ENCODE assay signal across 8 cellular contexts in genomic region chr1:245310605-245311531, GRCh38.
A peak's percentile ranks its signal among the peaks of the same experiment; 100 is the strongest.
DNase-seq lines count a peak whose midpoint lies in the region; ATAC-seq lines count a peak whose summit lies in the region.

No MANE protein-coding gene starts in this region.

- peak; percentile 23 for DNase-seq in activated naive CD4-positive, alpha-beta T cell treated with anti-CD3 and anti-CD28 coated beads, Interleukin-2, amount 10 ng/mL, durations not matched to agents 7 days and 5 days
- DNase-seq in activated naive CD4-positive, alpha-beta T cell treated with Interleukin-2 at 50 U/mL for 16 hours = no peak
- DNase-seq in T-cell (peak in 4 of 34 experiments; percentile 1 to 18 (median 6)), immature natural killer cell (peak in 1 of 3 donors; percentile 3)

- no peaks in the 10 kb centered on the region for H3K36me3 Mint-ChIP-seq in activated naive CD4-positive, alpha-beta T cell treated with anti-CD3 and anti-CD28 coated beads, Interleukin-2, amount 10 ng/mL, durations not matched to agents 7 days and 5 days
- H3K36me3 Mint-ChIP-seq in T-cell (no peaks in the 10 kb centered on the region), immature natural killer cell (no peaks in the 10 kb centered on the region)

- peaks cover 11% of the 10 kb centered on the region for H3K4me1 Mint-ChIP-seq in activated naive CD4-positive, alpha-beta T cell treated with anti-CD3 and anti-CD28 coated beads, Interleukin-2, amount 10 ng/mL, durations not matched to agents 7 days and 5 days
- H3K4me1 Mint-ChIP-seq in T-cell (peaks cover 10 to 12% (median 11%) of the 10 kb centered on the region in 3 donors), immature natural killer cell (peaks cover 11% of the 10 kb centered on the region in 2 donors)

- POLR2A ChIA-PET in T-cell (lab: Charles Lee) = no interaction called here

- CTCF ChIA-PET in activated naive CD4-positive, alpha-beta T cell treated with anti-CD3 and anti-CD28 coated beads, Interleukin-2, amount 10 ng/mL, durations not matched to agents 7 days and 5 days (lab: Charles Lee) = no interaction called here
- CTCF ChIA-PET in T-cell (lab: Charles Lee) = no interaction called here

- no peak overlapping the region for H3K27ac Mint-ChIP-seq in activated naive CD4-positive, alpha-beta T cell treated with anti-CD3 and anti-CD28 coated beads, Interleukin-2, amount 10 ng/mL, durations not matched to agents 7 days and 5 days
- H3K27ac Mint-ChIP-seq in T-cell = no peak overlapping the region
- peak overlapping the region in 5 of 6 donors; percentile 4 to 68 (median 30) for H3K27ac Mint-ChIP-seq in immature natural killer cell

- ATAC-seq in HG03280 (IDR thresholded peaks at IDR 0.05; ENCODE audit: unreplicated experiment) (peak; percentile 61), T-cell (replicated peaks in 1 of 4) (peak; percentile 43 to 60 (median 51)), GM18867 (IDR thresholded peaks at IDR 0.05; ENCODE audit: unreplicated experiment) (no peak), GM18520 (IDR thresholded peaks at IDR 0.05; ENCODE audit: unreplicated experiment) (no peak), HG03039 (IDR thresholded peaks at IDR 0.05; ENCODE audit: unreplicated experiment) (no peak)

- H3K4me3 Mint-ChIP-seq in activated naive CD4-positive, alpha-beta T cell treated with anti-CD3 and anti-CD28 coated beads, Interleukin-2, amount 10 ng/mL, durations not matched to agents 7 days and 5 days = peak overlapping the region; percentile 50
- peak overlapping the region; percentile 63 to 85 (median 69) for H3K4me3 Mint-ChIP-seq in T-cell
- peak overlapping the region; percentile 73 to 87 (median 81) for H3K4me3 Mint-ChIP-seq in immature natural killer cell

- H3K9me3 Mint-ChIP-seq in activated naive CD4-positive, alpha-beta T cell treated with anti-CD3 and anti-CD28 coated beads, Interleukin-2, amount 10 ng/mL, durations not matched to agents 7 days and 5 days = peaks cover 2% of the 10 kb centered on the region
- peaks cover 0 to 3% (median 0%) of the 10 kb centered on the region in 3 donors for H3K9me3 Mint-ChIP-seq in T-cell
- no peaks in the 10 kb centered on the region for H3K9me3 Mint-ChIP-seq in immature natural killer cell

- H3K27me3 Mint-ChIP-seq in activated naive CD4-positive, alpha-beta T cell treated with anti-CD3 and anti-CD28 coated beads, Interleukin-2, amount 10 ng/mL, durations not matched to agents 7 days and 5 days = peaks cover 3% of the 10 kb centered on the region
- H3K27me3 Mint-ChIP-seq in T-cell = peaks cover 0 to 8% of the 10 kb centered on the region in 2 donors
- H3K27me3 Mint-ChIP-seq in immature natural killer cell (ENCODE audit: low read depth in 3 of 3) = peaks cover 0 to 8% (median 2%) of the 10 kb centered on the region in 3 donors

Comparison
In these comparisons a context has a peak if more than half of its experiments do, and no peak if none do; other contexts are left out.
1. H3K27ac Mint-ChIP-seq: peak in immature natural killer cell (5 of 6); none in activated naive CD4-positive, alpha-beta T cell treated with anti-CD3 and anti-CD28 coated beads, Interleukin-2, amount 10 ng/mL, durations not matched to agents 7 days and 5 days (single experiment) and T-cell (0 of 2).
2. ATAC-seq: peak in HG03280 (single experiment) and T-cell (4 of 4); none in GM18867 (single experiment), GM18520 (single experiment) and HG03039 (single experiment).
3. Peak in every context shown above with its lines, with median percentiles within 50 percentile points of each other: H3K4me3 Mint-ChIP-seq.